ENCODE assay signal across 1 cellular context in genomic region chr2:36511858-36512630, GRCh38.
TF ChIP-seq lines count a peak whose summit lies in the region.

No MANE protein-coding gene starts in this region.

TF ChIP-seq in K562, 482 proteins besides CTCF, POLR2A, EP300 and RAD21 (continued from another document and continues in another):
- no peak for TF ChIP-seq MCM2 (IDR thresholded peaks at IDR 0.05; ENCODE audit: low read depth)
- no peak for TF ChIP-seq IRF9 (tag; IDR thresholded peaks at IDR 0.05)
- TF ChIP-seq PTBP1 (IDR thresholded peaks at IDR 0.05; ENCODE audit: low read depth, low read length) = no peak
- TF ChIP-seq ZBED1 (IDR thresholded peaks at IDR 0.05) = no peak
- TF ChIP-seq NR2C1 (IDR thresholded peaks at IDR 0.05) = no peak
- TF ChIP-seq NR2C1 (tag; IDR thresholded peaks at IDR 0.05) = no peak
- TF ChIP-seq ELF4 (CRISPR knock-in tag; IDR thresholded peaks at IDR 0.05) = no peak
- peak; percentile 57 to 64; a peak in 2 of 4 replicates for TF ChIP-seq TRIM24 (IDR thresholded peaks at IDR 0.05)
- TF ChIP-seq DNMT1 (IDR thresholded peaks at IDR 0.05) = no peak
- TF ChIP-seq ZNF639 (CRISPR knock-in tag; conservative IDR thresholded peaks at IDR 0.05 in 1 of 2, IDR thresholded peaks at IDR 0.05 in 1 of 2) = no peak
- no peak for TF ChIP-seq HDAC2 (IDR thresholded peaks at IDR 0.05)
- TF ChIP-seq ERF (CRISPR knock-in tag; IDR thresholded peaks at IDR 0.05) = no peak
- no peak for TF ChIP-seq BCLAF1 (IDR thresholded peaks at IDR 0.05; ENCODE audit: borderline replicate concordance in 1 of 2, control insufficient read depth in 1 of 2, low read depth in 2 of 2, low read length in 1 of 2)
- peak; percentile 43; the same call in 1 of the 2 replicates for TF ChIP-seq SMAD4 (CRISPR knock-in tag; conservative IDR thresholded peaks at IDR 0.05)
- TF ChIP-seq ZC3H4 (CRISPR knock-in tag; IDR thresholded peaks at IDR 0.05; ENCODE audit: borderline replicate concordance) = no peak
- no peak; the same call in 1 of the 2 replicates for TF ChIP-seq TFAP4 (CRISPR knock-in tag; IDR thresholded peaks at IDR 0.05; ENCODE audit: borderline replicate concordance)
- TF ChIP-seq PHF21A (IDR thresholded peaks at IDR 0.05; ENCODE audit: borderline replicate concordance, low read depth) = no peak
- TF ChIP-seq E2F6 (IDR thresholded peaks at IDR 0.05; ENCODE audit: borderline replicate concordance in 1 of 2, extremely low read depth in 1 of 2, insufficient read depth in 1 of 2, insufficient read length in 1 of 2, low read depth in 1 of 2, low read length in 1 of 2, poor library complexity in 1 of 2, severe bottlenecking in 1 of 2) = no peak
- TF ChIP-seq FUS (optimal IDR thresholded peaks at IDR 0.05; ENCODE audit: low read depth, low read length) = no peak
- TF ChIP-seq ZMIZ1 (IDR thresholded peaks at IDR 0.05; ENCODE audit: low read depth in 2 of 2, low read length in 2 of 2) = peak in 1 of 2 experiments; percentile 66; a peak in 1 of 4 replicates
- no peak for TF ChIP-seq HNRNPLL (IDR thresholded peaks at IDR 0.05; ENCODE audit: low read depth, low read length, poor library complexity, severe bottlenecking)
- no peak for TF ChIP-seq ZNF77 (CRISPR knock-in tag; IDR thresholded peaks at IDR 0.05)
- TF ChIP-seq ZNF217 (CRISPR knock-in tag; IDR thresholded peaks at IDR 0.05) = no peak
- peak; percentile 20; the same call in 1 of the 2 replicates for TF ChIP-seq PKNOX1 (IDR thresholded peaks at IDR 0.05)
- no peak for TF ChIP-seq STAT6 (CRISPR knock-in tag; IDR thresholded peaks at IDR 0.05)
- no peak for TF ChIP-seq ZBTB33 (CRISPR knock-in tag; IDR thresholded peaks at IDR 0.05)
- no peak for TF ChIP-seq RREB1 (CRISPR knock-in tag; IDR thresholded peaks at IDR 0.05)
- TF ChIP-seq FOXA3 (CRISPR knock-in tag; conservative IDR thresholded peaks at IDR 0.05 in 1 of 2, IDR thresholded peaks at IDR 0.05 in 1 of 2) = peak; percentile 98 to 99
- peak; percentile 94 for TF ChIP-seq LEF1 (IDR thresholded peaks at IDR 0.05)
- TF ChIP-seq NFATC3 (IDR thresholded peaks at IDR 0.05) = no peak
- no peak for TF ChIP-seq RBM22 (IDR thresholded peaks at IDR 0.05; ENCODE audit: low read depth, low read length, poor library complexity, severe bottlenecking)
- no peak for TF ChIP-seq ZC3H11A (IDR thresholded peaks at IDR 0.05; ENCODE audit: low read depth, low read length)
- TF ChIP-seq MXI1 (IDR thresholded peaks at IDR 0.05; ENCODE audit: low read depth, low read length) = no peak
- peak; percentile 59 for TF ChIP-seq CXXC5 (CRISPR knock-in tag; IDR thresholded peaks at IDR 0.05)
- TF ChIP-seq SIN3B (IDR thresholded peaks at IDR 0.05; ENCODE audit: low read depth) = no peak
- peak; percentile 36 for TF ChIP-seq NEUROD1 (IDR thresholded peaks at IDR 0.05; ENCODE audit: borderline replicate concordance, low read depth, low read length, partially characterized antibody)
- no peak for TF ChIP-seq ZNF668 (CRISPR knock-in tag; IDR thresholded peaks at IDR 0.05)
